In the genomic region with DNA sequence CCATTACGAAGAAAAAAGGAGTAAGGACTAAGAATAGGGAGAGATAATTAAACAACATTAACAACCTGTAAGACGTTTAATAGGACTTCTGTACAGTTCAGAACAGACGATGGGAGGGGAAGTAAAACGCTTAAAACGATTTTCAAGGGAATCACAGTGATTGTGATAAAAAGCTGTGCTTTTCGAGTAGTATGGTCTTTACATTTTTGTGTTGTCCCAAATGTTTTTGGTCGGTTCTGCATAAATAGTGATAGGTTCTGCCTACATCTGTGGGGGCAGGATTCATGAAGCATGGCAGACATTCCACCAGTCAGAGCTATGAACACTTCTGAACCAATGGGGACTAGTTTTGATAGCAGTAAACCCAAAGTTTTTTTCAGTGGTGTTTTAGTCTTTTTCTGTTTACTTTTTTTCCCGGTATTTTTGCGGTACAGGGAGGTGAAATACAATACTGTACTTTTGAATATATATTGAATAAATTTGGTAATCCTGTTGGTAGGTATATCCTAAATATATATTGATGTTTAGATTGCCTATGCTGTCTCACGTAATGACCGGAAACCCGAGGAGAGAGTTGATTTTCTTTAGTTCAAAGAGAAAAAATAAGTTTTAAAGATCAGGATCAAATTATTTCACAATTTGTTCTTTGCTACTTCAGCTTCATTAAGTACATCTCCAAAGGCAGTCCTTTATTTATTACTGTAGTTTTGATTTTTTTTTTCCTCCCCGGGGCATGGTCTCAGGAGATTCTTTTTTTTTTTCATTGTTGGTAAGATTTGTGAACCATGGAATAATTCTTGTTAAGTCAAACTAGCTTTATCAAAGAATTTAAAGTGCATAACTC, we compare ENCODE assay signal across 8 cellular contexts. TPM values are rescaled to one million over a fixed set of nuclear protein-coding genes. Genes with fewer than 3 reads are reported as not detected.
DNase-seq lines count a peak whose midpoint lies in the region; ATAC-seq, FAIRE-seq and TF ChIP-seq lines count a peak whose summit lies in the region.

No MANE protein-coding gene starts in this region.

- POLR2A ChIA-PET in CD8-positive, alpha-beta memory T cell (lab: Charles Lee), result interaction anchor here (0.6 to 2.2 kb wide), 3 partner anchors 61 to 1078 kb away, joined by 3 to 16 read pairs (median 3); partner anchors contain the start of gene SREK1

- H3K27ac Mint-ChIP-seq in CD8-positive, alpha-beta memory T cell, result peak overlapping the region; percentile 86 to 98 (median 93)

- CTCF ChIA-PET in CD8-positive, alpha-beta memory T cell (lab: Charles Lee), result interaction anchor here (1.1 kb wide), 1 partner anchor 20 kb away, joined by 3 read pairs; no protein-coding TSS in a partner anchor

- no peaks in the 10 kb centered on the region for H3K27me3 ChIP-seq in CD8-positive, alpha-beta memory T cell (ENCODE audit: insufficient read depth, low read length, poor library complexity, severe bottlenecking)
- H3K27me3 ChIP-seq in ascending aorta (no peaks in the 10 kb centered on the region), iPS-18a (ENCODE audit: control insufficient read depth, insufficient read depth, low read length) (peaks cover 20% of the 10 kb centered on the region), small intestine (ENCODE audit: control insufficient read depth in 2 of 2, insufficient read depth in 2 of 2, low read length in 2 of 2) (no peaks in the 10 kb centered on the region)

- H3K9me3 Mint-ChIP-seq in CD8-positive, alpha-beta memory T cell, result no peaks in the 10 kb centered on the region

- peaks cover 0 to 43% (median 5%) of the 10 kb centered on the region in 3 donors for H3K36me3 Mint-ChIP-seq in CD8-positive, alpha-beta memory T cell

- H3K4me3 Mint-ChIP-seq in CD8-positive, alpha-beta memory T cell, result peak overlapping the region; percentile 91 to 99 (median 97)

- ATAC-seq in GM19351 (IDR thresholded peaks at IDR 0.05; ENCODE audit: unreplicated experiment) (peak; percentile 22), HG03025 (IDR thresholded peaks at IDR 0.05; ENCODE audit: low FRiP score, unreplicated experiment) (no peak)

- peaks cover 47 to 69% (median 69%) of the 10 kb centered on the region in 3 donors for H3K4me1 Mint-ChIP-seq in CD8-positive, alpha-beta memory T cell

- no peaks in the 10 kb centered on the region for H3K36me3 ChIP-seq in CD8-positive, alpha-beta memory T cell (ENCODE audit: insufficient read depth, low read length)
- H3K36me3 ChIP-seq in ascending aorta, result no peaks in the 10 kb centered on the region
- no peaks in the 10 kb centered on the region for H3K36me3 ChIP-seq in iPS-18a (ENCODE audit: control insufficient read depth, low read depth, low read length)
- H3K36me3 ChIP-seq in small intestine (ENCODE audit: control insufficient read depth in 2 of 2, insufficient read depth in 2 of 2, low read length in 2 of 2), result no peaks in the 10 kb centered on the region

- H3K27me3 Mint-ChIP-seq in CD8-positive, alpha-beta memory T cell, result peaks cover 0 to 5% of the 10 kb centered on the region in 2 donors

- peaks cover 50% of the 10 kb centered on the region for H3K4me1 ChIP-seq in CD8-positive, alpha-beta memory T cell (ENCODE audit: insufficient read depth, low read length)
- H3K4me1 ChIP-seq in ascending aorta (peaks cover 0 to 14% of the 10 kb centered on the region in 2 donors), iPS-18a (ENCODE audit: control insufficient read depth, low read depth, low read length) (peaks cover 22% of the 10 kb centered on the region), small intestine (ENCODE audit: control insufficient read depth in 2 of 2, insufficient read depth in 1 of 2, low read depth in 1 of 2, low read length in 1 of 2) (no peaks in the 10 kb centered on the region)

- no peak for TF ChIP-seq CTCF in ascending aorta (IDR thresholded peaks at IDR 0.05)

- intact Hi-C loops in ascending aorta (cut with DNase I), result loop anchor here (5.0 to 10.0 kb wide), 2 partner anchors 203 to 890 kb away; partner anchors contain the start of genes NLN and SGTB

- no peak for FAIRE-seq in small intestine (lab: Jason Lieb, UNC)

- peak in 3 of 5 donors; percentile 28 to 54 (median 48) for DNase-seq in CD8-positive, alpha-beta memory T cell
- DNase-seq in NCI-H526 treated with DMSO at 0.1 percent for 48 hours (lab: John Stamatoyannopoulos, UW) (peak; percentile 19), ascending aorta (ENCODE audit: low spot score in 2 of 2) (no peak), small intestine (peak; percentile 39), NCI-H1105 treated with DMSO at 0.1 percent for 48 hours (lab: John Stamatoyannopoulos, UW) (no peak)

- no peaks in the 10 kb centered on the region for H3K9me3 ChIP-seq in CD8-positive, alpha-beta memory T cell (ENCODE audit: low read length)
- H3K9me3 ChIP-seq in ascending aorta (no peaks in the 10 kb centered on the region), iPS-18a (ENCODE audit: control insufficient read depth, low read depth, low read length) (no peaks in the 10 kb centered on the region), small intestine (ENCODE audit: control insufficient read depth, low read depth) (no peaks in the 10 kb centered on the region)

- H3K27ac ChIP-seq in CD8-positive, alpha-beta memory T cell (ENCODE audit: low read depth, low read length), result peak overlapping the region; percentile 90
- peak overlapping the region; percentile 98 to 100 for H3K27ac ChIP-seq in ascending aorta
- H3K27ac ChIP-seq in iPS-18a (ENCODE audit: low read length), result no peak overlapping the region
- no peak overlapping the region for H3K27ac ChIP-seq in small intestine (ENCODE audit: low read depth in 1 of 2, low read length in 1 of 2)

- whole genome bisulfite sequencing in small intestine, 3 donors, result 0 to 2% (median 1%) methylated on average over 13 of the region's 13 CpGs

- peak overlapping the region; percentile 73 for H3K4me3 ChIP-seq in CD8-positive, alpha-beta memory T cell (ENCODE audit: low read length)
- H3K4me3 ChIP-seq in ascending aorta, result peak overlapping the region; percentile 97 to 99
- H3K4me3 ChIP-seq in iPS-18a (ENCODE audit: low read length), result peak overlapping the region; percentile 75
- H3K4me3 ChIP-seq in small intestine (ENCODE audit: low read depth in 1 of 2, low read length in 2 of 2), result peak overlapping the region; percentile 75 to 92

- peak overlapping the region; percentile 72 for H3K9ac ChIP-seq in iPS-18a (ENCODE audit: low read length)

RNA-seq across cellular contexts. Expression of gene ERBIN, which starts 1.3 kb away (rescaled TPM):
- 10 to 100 TPM; 40.9 to 43.1 TPM for total RNA-seq in CD8-positive, alpha-beta memory T cell
- polyA plus RNA-seq in CD8-positive, alpha-beta memory T cell, result 49.0 TPM
- 12.0 TPM for total RNA-seq in ascending aorta
- 10 to 100 TPM; 17.5 to 50.8 (median 29.7) TPM for polyA plus RNA-seq in small intestine

Comparison
In these comparisons a context has a peak if more than half of its experiments do, and no peak if none do; other contexts are left out.
1. DNase-seq: peak in CD8-positive, alpha-beta memory T cell (3 of 5), NCI-H526 treated with DMSO at 0.1 percent for 48 hours (single experiment) and small intestine (single experiment); none in ascending aorta (0 of 2) and NCI-H1105 treated with DMSO at 0.1 percent for 48 hours (single experiment).
2. H3K27ac ChIP-seq: peak in CD8-positive, alpha-beta memory T cell (single experiment) and ascending aorta (2 of 2); none in iPS-18a (single experiment) and small intestine (0 of 2).
3. Peak in every context shown above with its lines, with median percentiles within 50 percentile points of each other: H3K4me3 ChIP-seq.